In the genomic region with DNA sequence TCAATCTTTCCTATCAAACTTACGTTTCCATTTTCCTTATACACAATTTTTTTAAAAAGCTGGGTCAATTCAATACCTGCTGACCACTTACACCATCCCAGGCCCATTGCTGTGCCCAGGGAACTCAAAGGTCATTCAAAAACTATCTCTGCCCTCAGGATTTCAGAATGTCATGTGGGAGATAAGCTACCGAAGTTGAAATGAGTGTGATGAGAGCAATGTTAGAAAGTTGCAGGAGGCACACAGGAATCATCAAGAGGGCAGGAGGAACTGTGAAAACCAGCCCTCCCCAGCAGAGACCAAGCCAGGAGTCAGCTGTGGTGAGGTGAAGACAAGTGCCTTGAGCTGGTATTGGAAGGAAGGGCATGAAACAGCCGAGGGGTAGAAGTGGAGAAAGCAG, we compare ENCODE assay signal across 22 cellular contexts.
DNase-seq lines count a peak whose midpoint lies in the region; ATAC-seq and TF ChIP-seq lines count a peak whose summit lies in the region.
"Had no signal": no experiment of that assay in that cellular context is flagged by ENCODE, and none has a peak within 500 bp of the region (broad histone marks: within the 10 kb centered on the region; RNA-seq: fewer than 3 reads in every experiment).

No MANE protein-coding gene starts in this region.

- H3K79me2 ChIP-seq in H9 (ENCODE audit: insufficient read depth, low read length), result no peaks in the 10 kb centered on the region

- H2BK12ac ChIP-seq in H9 (ENCODE audit: insufficient read length, low read depth, low read length), result no peak overlapping the region

- H4K20me1 ChIP-seq in H9 (ENCODE audit: control insufficient read depth, insufficient read depth, insufficient read length), result no peaks in the 10 kb centered on the region

- H3K9me3 ChIP-seq in H9 (ENCODE audit: control insufficient read depth, low read depth, low read length) (no peaks in the 10 kb centered on the region), left ventricle myocardium inferior (replicated peaks) (no peaks in the 10 kb centered on the region), right lobe of liver (no peaks in the 10 kb centered on the region)
- no peaks in the 10 kb centered on the region for H3K9me3 ChIP-seq in CD4-positive, alpha-beta memory T cell (ENCODE audit: control insufficient read depth in 1 of 2, low read length in 2 of 2)
- H3K9me3 ChIP-seq: BE2C, Caco-2, MG63 had no signal

- no peak overlapping the region for H3K27ac ChIP-seq in H9 (ENCODE audit: insufficient read length, low read depth, low read length)
- H3K27ac ChIP-seq in left ventricle myocardium inferior (replicated peaks), result peak overlapping the region; percentile 58
- peak overlapping the region; percentile 8 to 58 (median 53) for H3K27ac ChIP-seq in right lobe of liver
- H3K27ac ChIP-seq in CD4-positive, alpha-beta memory T cell (ENCODE audit: low read depth, low read length), result no peak overlapping the region
- H3K27ac ChIP-seq: SK-N-MC had no signal

- H3K36me3 Mint-ChIP-seq in H9 (ENCODE audit: insufficient read depth in 1 of 3, low read depth in 3 of 3), result peaks cover 0 to 2% (median 0%) of the 10 kb centered on the region in 3 experiments; a peak in 1 of 7 replicates
- H3K36me3 Mint-ChIP-seq in WTC11, result no peaks in the 10 kb centered on the region
- H3K36me3 Mint-ChIP-seq in CD4-positive, alpha-beta memory T cell, result no peaks in the 10 kb centered on the region
- H3K36me3 Mint-ChIP-seq: CD4-positive, CD25-positive, alpha-beta regulatory T cell had no signal

- H2BK5ac ChIP-seq in H9 (ENCODE audit: insufficient read length, low read length), result no peak overlapping the region

- no peak overlapping the region for H4K91ac ChIP-seq in H9 (ENCODE audit: insufficient read length, low read depth, low read length)

- no peak overlapping the region for H3K4ac ChIP-seq in H9 (ENCODE audit: low read depth, low read length)

- no peak overlapping the region for H3K56ac ChIP-seq in H9 (ENCODE audit: insufficient read length, low read depth, low read length)

- intact Hi-C loops in left ventricle myocardium inferior (cut with micrococcal nuclease), result no loop called here
- intact Hi-C loops in right lobe of liver (cut with DNase I), result no loop called here
- intact Hi-C loops in CD4-positive, alpha-beta memory T cell (cut with micrococcal nuclease), result no loop called here

- peak overlapping the region; percentile 73 for H2AFZ ChIP-seq in H9 (ENCODE audit: low read length)

- H3K27me3 ChIP-seq in H9 (ENCODE audit: insufficient read depth, low read length), result no peaks in the 10 kb centered on the region
- H3K27me3 ChIP-seq in left ventricle myocardium inferior (ENCODE audit: low read depth), result no peaks in the 10 kb centered on the region
- no peaks in the 10 kb centered on the region for H3K27me3 ChIP-seq in right lobe of liver
- no peaks in the 10 kb centered on the region for H3K27me3 ChIP-seq in CD4-positive, alpha-beta memory T cell (ENCODE audit: insufficient read depth, low read length)
- H3K27me3 ChIP-seq: BE2C, MG63 had no signal

- H3K4me1 Mint-ChIP-seq in H9, result peaks cover 14% of the 10 kb centered on the region in 2 experiments
- peaks cover 33% of the 10 kb centered on the region for H3K4me1 Mint-ChIP-seq in WTC11
- H3K4me1 Mint-ChIP-seq in CD4-positive, alpha-beta memory T cell, result no peaks in the 10 kb centered on the region
- H3K4me1 Mint-ChIP-seq: CD4-positive, CD25-positive, alpha-beta regulatory T cell had no signal

- no peak overlapping the region for H2AK5ac ChIP-seq in H9 (ENCODE audit: insufficient read length, low read length)

- no peak overlapping the region for H3K18ac ChIP-seq in H9 (ENCODE audit: insufficient read length, low read depth, low read length)

- H3K4me2 ChIP-seq in H9 (ENCODE audit: insufficient read depth, insufficient read length, low read length), result no peak overlapping the region

- WGBS in H9 (ENCODE audit: extremely low coverage, insufficient read length, low lambda C conversion rate), result 100% methylated on average over 1 of the region's 3 CpGs
- WGBS in right lobe of liver (ENCODE audit: insufficient coverage, low coverage, low lambda C conversion rate, missing lambda C conversion rate), result 19% methylated on average over 3 of the region's 3 CpGs

- H3K4me3 Mint-ChIP-seq in H9 (no peak overlapping the region), WTC11 (peak overlapping the region; percentile 23; the same call in 1 of the 2 replicates)
- H3K4me3 Mint-ChIP-seq in CD4-positive, alpha-beta memory T cell, result no peak overlapping the region
- H3K4me3 Mint-ChIP-seq: CD4-positive, CD25-positive, alpha-beta regulatory T cell had no signal

- H3K27me3 Mint-ChIP-seq in H9 (ENCODE audit: low read depth), result no peaks in the 10 kb centered on the region
- H3K27me3 Mint-ChIP-seq in WTC11 (ENCODE audit: low read depth), result no peaks in the 10 kb centered on the region; the same call in 1 of the 2 replicates
- H3K27me3 Mint-ChIP-seq in CD4-positive, alpha-beta memory T cell, result peaks cover 0 to 3% of the 10 kb centered on the region in 2 donors
- H3K27me3 Mint-ChIP-seq: CD4-positive, CD25-positive, alpha-beta regulatory T cell had no signal

- no peak overlapping the region for H4K5ac ChIP-seq in H9 (ENCODE audit: insufficient read length, low read depth, low read length)

- CTCF ChIA-PET in WTC11 (lab: Charles Lee), result no interaction called here
- CTCF ChIA-PET in CD4-positive, alpha-beta memory T cell (lab: Charles Lee; ENCODE audit: partially characterized antibody), result no interaction called here

- no peak overlapping the region for H3T11ph ChIP-seq in H9 (ENCODE audit: low read length)

- H2BK20ac ChIP-seq in H9 (ENCODE audit: low read depth, low read length, poor library complexity, severe bottlenecking), result peak overlapping the region; percentile 60

- TF ChIP-seq POLR2A in right lobe of liver (IDR thresholded peaks at IDR 0.05), result no peak

- no peak for TF ChIP-seq CTCF in H9 (conservative IDR thresholded peaks at IDR 0.05)
- no peak for TF ChIP-seq CTCF in WTC11 (IDR thresholded peaks at IDR 0.05)
- no peak for TF ChIP-seq CTCF in left ventricle myocardium inferior (IDR thresholded peaks at IDR 0.05; ENCODE audit: borderline replicate concordance)
- TF ChIP-seq CTCF in right lobe of liver (IDR thresholded peaks at IDR 0.05), result no peak

- peaks cover 4% of the 10 kb centered on the region; the same call in 1 of the 2 replicates for H3K4me1 ChIP-seq in H9 (ENCODE audit: insufficient read depth, low read length)
- H3K4me1 ChIP-seq in left ventricle myocardium inferior, result peaks cover 36% of the 10 kb centered on the region
- H3K4me1 ChIP-seq in right lobe of liver, result peaks cover 0 to 50% (median 10%) of the 10 kb centered on the region in 4 donors
- no peaks in the 10 kb centered on the region for H3K4me1 ChIP-seq in CD4-positive, alpha-beta memory T cell (ENCODE audit: insufficient read depth, low read length)
- H3K4me1 ChIP-seq: Caco-2 had no signal

- H3K4me3 ChIP-seq in left ventricle myocardium inferior, result no peak overlapping the region
- H3K4me3 ChIP-seq in right lobe of liver, result no peak overlapping the region
- H3K4me3 ChIP-seq in CD4-positive, alpha-beta memory T cell (ENCODE audit: low read length in 2 of 2), result no peak overlapping the region
- H3K4me3 ChIP-seq: K562, MG63, SK-N-MC had no signal

- no peak overlapping the region for H3K9ac ChIP-seq in H9 (ENCODE audit: extremely low read depth, insufficient read length, low read length)

- no peaks in the 10 kb centered on the region for H3K79me1 ChIP-seq in H9 (ENCODE audit: insufficient read depth, low read depth, low read length, poor library complexity, severe bottlenecking)

- H2BK120ac ChIP-seq in H9 (ENCODE audit: low read depth, low read length, poor library complexity, severe bottlenecking), result no peak overlapping the region

- H3K23me2 ChIP-seq in H9 (ENCODE audit: insufficient read length, low read depth, low read length, poor library complexity, severe bottlenecking), result no peaks in the 10 kb centered on the region

- H3K36me3 ChIP-seq in left ventricle myocardium inferior (no peaks in the 10 kb centered on the region), right lobe of liver (no peaks in the 10 kb centered on the region)
- no peaks in the 10 kb centered on the region for H3K36me3 ChIP-seq in CD4-positive, alpha-beta memory T cell (ENCODE audit: insufficient read depth, low read length)
- H3K36me3 ChIP-seq: BE2C, MG63 had no signal

- H2BK15ac ChIP-seq in H9 (ENCODE audit: low read depth, low read length), result no peak overlapping the region

- no peak overlapping the region for H4K8ac ChIP-seq in H9 (replicated peaks; ENCODE audit: insufficient read length, low read depth, low read length)

- DNase-seq in H9 (no peak), WTC11 (ENCODE audit: low spot score) (no peak), left ventricle myocardium inferior (no peak), right lobe of liver (peak in 1 of 3 donors; percentile 54), amygdala (lab: John Stamatoyannopoulos, UW) (no peak), CD1c-positive myeloid dendritic cell (ENCODE audit: extremely low spot score) (no peak)
- no peak for DNase-seq in CD4-positive, alpha-beta memory T cell
- DNase-seq: BE2C; Caco-2; CD4-positive, CD25-positive, alpha-beta regulatory T cell; DMS 273 treated with DMSO at 0.1 percent for 48 hours; DMS79 treated with DMSO at 0.1 percent for 48 hours; MG63; NCI-H1417 treated with DMSO at 0.1 percent for 48 hours; NCI-H187; NCI-H446 treated with DMSO at 0.1 percent for 48 hours; NCI-H526 treated with DMSO at 0.1 percent for 48 hours; PC-3; SHP77 treated with DMSO at 0.1 percent for 48 hours had no signal

- no peak overlapping the region for H3K14ac ChIP-seq in H9 (ENCODE audit: insufficient read depth, low read length)

- H3K9me3 Mint-ChIP-seq in H9, result peaks cover 0 to 2% of the 10 kb centered on the region in 2 experiments; a peak in 1 of 5 replicates
- H3K9me3 Mint-ChIP-seq in WTC11, result peaks cover 4% of the 10 kb centered on the region; the same call in 1 of the 2 replicates
- H3K9me3 Mint-ChIP-seq in CD4-positive, alpha-beta memory T cell, result peaks cover 0 to 3% (median 0%) of the 10 kb centered on the region in 8 donors

- POLR2A ChIA-PET in WTC11 (lab: Charles Lee), result no interaction called here
- POLR2A ChIA-PET in CD4-positive, alpha-beta memory T cell (lab: Charles Lee; ENCODE audit: partially characterized antibody), result no interaction called here

- no peak overlapping the region for H3K23ac ChIP-seq in H9 (ENCODE audit: insufficient read length, low read depth, low read length)

- no peak overlapping the region for H3K27ac Mint-ChIP-seq in H9
- no peak overlapping the region for H3K27ac Mint-ChIP-seq in WTC11
- H3K27ac Mint-ChIP-seq in CD4-positive, alpha-beta memory T cell, result peak overlapping the region in 1 of 7 donors; percentile 16
- H3K27ac Mint-ChIP-seq: CD4-positive, CD25-positive, alpha-beta regulatory T cell had no signal

- ATAC-seq in WTC11 (no peak), right lobe of liver (peak; percentile 71 to 80 (median 74)), GM21360 (IDR thresholded peaks at IDR 0.05; ENCODE audit: unreplicated experiment) (no peak)
- ATAC-seq: K562, PC-3 had no signal

TF ChIP-seq in WTC11, 78 proteins besides CTCF, POLR2A, EP300 and RAD21 (continues in another document):
- TF ChIP-seq NFYB (CRISPR knock-in tag; conservative IDR thresholded peaks at IDR 0.05; ENCODE audit: low read depth), result no peak

Comparison
In these comparisons a context has a peak if more than half of its experiments do, and no peak if none do; other contexts are left out.
1. H3K27ac ChIP-seq: peak in left ventricle myocardium inferior (single experiment) and right lobe of liver (3 of 3); none in H9 (single experiment) and CD4-positive, alpha-beta memory T cell (single experiment).
2. ATAC-seq: peak in right lobe of liver (4 of 4); none in WTC11 (single experiment) and GM21360 (single experiment).